In the genomic region with DNA sequence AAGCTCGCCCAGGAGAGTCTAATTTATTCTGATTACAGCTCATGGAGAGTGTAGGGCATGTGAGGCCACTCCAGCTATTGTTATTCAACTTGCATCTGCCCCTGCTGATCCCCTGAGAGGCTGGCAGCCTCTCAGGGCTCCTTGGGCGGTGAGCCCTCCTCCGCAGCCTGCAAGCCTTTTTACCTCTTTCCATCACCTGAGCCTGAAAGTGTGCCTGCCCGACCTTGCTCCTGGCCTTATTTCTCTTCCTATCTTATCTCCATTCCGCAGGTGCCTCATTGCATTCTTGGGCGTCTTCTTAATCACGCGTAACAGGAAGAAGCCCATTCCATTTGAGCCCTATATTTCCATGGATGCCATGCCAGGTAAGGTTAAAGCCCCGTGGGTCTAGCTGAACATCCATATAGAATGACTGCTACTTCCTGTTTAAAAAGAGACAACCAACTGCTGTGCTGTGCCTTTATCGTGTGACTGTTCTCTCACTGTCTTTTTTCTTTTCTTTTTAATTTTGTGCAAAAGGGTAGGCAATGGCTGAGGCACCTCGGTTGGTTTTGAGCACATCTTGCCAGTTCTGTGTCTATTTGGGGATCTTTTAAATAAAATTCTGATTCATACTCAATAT, we compare ENCODE assay signal across 14 cellular contexts. TPM values are rescaled to one million over a fixed set of nuclear protein-coding genes. Genes with fewer than 3 reads are reported as not detected.
A peak's percentile ranks its signal among the peaks of the same experiment; 100 is the strongest.
DNase-seq lines count a peak whose midpoint lies in the region; ATAC-seq and TF ChIP-seq lines count a peak whose summit lies in the region.
"Had no signal": no experiment of that assay in that cellular context is flagged by ENCODE, and none has a peak within 500 bp of the region (broad histone marks: within the 10 kb centered on the region; RNA-seq: fewer than 3 reads in every experiment).

No MANE protein-coding gene starts in this region.

- no peak overlapping the region for H3K4me3 Mint-ChIP-seq in Caco-2 (ENCODE audit: unreplicated experiment)

- peak overlapping the region; percentile 23 for H3K27ac Mint-ChIP-seq in Caco-2 (ENCODE audit: unreplicated experiment)

- intact Hi-C loops in Caco-2 (cut with micrococcal nuclease; ENCODE audit: unreplicated experiment) (no loop called here), testis (cut with DNase I; ENCODE audit: low total_unique reads) (no loop called here)

- no peak for ATAC-seq in GM21528 (IDR thresholded peaks at IDR 0.05; ENCODE audit: low FRiP score, unreplicated experiment)
- ATAC-seq: psoas muscle had no signal

- 68 to 73% methylated on average over 11 of the region's 11 CpGs for WGBS in testis, 2 donors

- no peaks in the 10 kb centered on the region for H3K36me3 ChIP-seq in Caco-2 (ENCODE audit: control insufficient read depth, insufficient read depth, low read length)
- peaks cover 3% of the 10 kb centered on the region for H3K36me3 ChIP-seq in WERI-Rb-1
- no peaks in the 10 kb centered on the region for H3K36me3 ChIP-seq in testis (ENCODE audit: low read depth, missing control alignments)

- no TSS peak for BruUV-seq in Caco-2 (replicated peaks; lab: Mats Ljungman, UMichigan)

- DNase-seq in Caco-2 (no peak), NCI-H1092 treated with DMSO at 0.1 percent for 48 hours (lab: John Stamatoyannopoulos, UW) (peak; percentile 70), WERI-Rb-1 (peak; percentile 54), iPS-NIHi11 (ENCODE audit: low spot score) (peak; percentile 78), SK-N-DZ (ENCODE audit: low spot score) (no peak), testis (no peak)
- no peak for DNase-seq in activated CD8-positive, alpha-beta memory T cell treated with anti-CD3 and anti-CD28 coated beads, Interleukin-2, amount 50 U/mL, for 4 hours
- DNase-seq: activated gamma-delta T cell treated with Interleukin-2 at 50 U/mL for 16 hours; mammary epithelial cell; MV-4-11; psoas muscle; stimulated activated CD4-positive, alpha-beta T cell treated with anti-CD3 and anti-CD28 coated beads, Interleukin-4, amount 100 ng/mL, for 1 hour had no signal

- H3K4me3 ChIP-seq in Caco-2 (ENCODE audit: low read depth, low read length) = no peak overlapping the region
- no peak overlapping the region for H3K4me3 ChIP-seq in WERI-Rb-1 (ENCODE audit: low read depth, low read length)
- no peak overlapping the region for H3K4me3 ChIP-seq in testis
- H3K4me3 ChIP-seq: psoas muscle had no signal

- POLR2A ChIA-PET in Caco-2 (lab: Charles Lee) = no interaction called here

- peaks cover 9% of the 10 kb centered on the region for H3K4me1 Mint-ChIP-seq in Caco-2 (ENCODE audit: low read depth, unreplicated experiment)

- no peaks in the 10 kb centered on the region for H3K36me3 Mint-ChIP-seq in Caco-2 (ENCODE audit: insufficient read depth, unreplicated experiment)

- H3K9me3 Mint-ChIP-seq in Caco-2 (ENCODE audit: unreplicated experiment) = no peaks in the 10 kb centered on the region

- H3K27ac ChIP-seq in WERI-Rb-1 = peak overlapping the region; percentile 22; the same call in 1 of the 2 replicates
- no peak overlapping the region for H3K27ac ChIP-seq in testis
- H3K27ac ChIP-seq: psoas muscle, VCaP had no signal

- no peaks in the 10 kb centered on the region for H3K9me3 ChIP-seq in Caco-2
- no peaks in the 10 kb centered on the region for H3K9me3 ChIP-seq in WERI-Rb-1 (ENCODE audit: severe bottlenecking)
- H3K9me3 ChIP-seq in testis = no peaks in the 10 kb centered on the region
- H3K9me3 ChIP-seq: psoas muscle had no signal

- TF ChIP-seq CTCF in Caco-2 (IDR thresholded peaks at IDR 0.05; ENCODE audit: insufficient read depth in 1 of 2, low read depth in 1 of 2, low read length in 1 of 2, severe bottlenecking in 1 of 2, unreplicated experiment in 1 of 2) (no peak), WERI-Rb-1 (IDR thresholded peaks at IDR 0.05; ENCODE audit: low read depth, low read length) (no peak), testis (IDR thresholded peaks at IDR 0.05) (no peak)

- H3K27me3 Mint-ChIP-seq in Caco-2 (ENCODE audit: insufficient read depth, unreplicated experiment) = no peaks in the 10 kb centered on the region

- H3K4me1 ChIP-seq in Caco-2 = no peaks in the 10 kb centered on the region
- no peaks in the 10 kb centered on the region for H3K4me1 ChIP-seq in testis
- H3K4me1 ChIP-seq: psoas muscle had no signal

- CTCF ChIA-PET in Caco-2 (lab: Charles Lee) = no interaction called here

- H3K27me3 ChIP-seq in Caco-2 (replicated peaks; ENCODE audit: control insufficient read depth, insufficient read depth, low read length) = no peaks in the 10 kb centered on the region
- no peaks in the 10 kb centered on the region for H3K27me3 ChIP-seq in WERI-Rb-1 (ENCODE audit: insufficient read depth, low read depth, severe bottlenecking)
- no peaks in the 10 kb centered on the region for H3K27me3 ChIP-seq in testis

- TF ChIP-seq POLR2A in testis (IDR thresholded peaks at IDR 0.05) = no peak

RNA-seq across cellular contexts. Expression of gene RCAN3, which starts 38.8 kb away (rescaled TPM):
- total RNA-seq in Caco-2 (2022) (9.9 and 10.2 TPM in 2 replicates), testis (1 to 10 TPM; 7.9 to 8.0 TPM)
- polyA plus RNA-seq in SK-N-DZ (2014; cell fraction: cytosol; rRNA removed) = 0.06 and 0.16 TPM in 2 replicates
- not detected in 2 replicates for polyA plus RNA-seq in SK-N-DZ (2014; cell fraction: nucleus; rRNA removed)
- 4.2 TPM for polyA plus RNA-seq in testis (ENCODE audit: insufficient read depth, low read depth, low replicate concordance)

RNA-seq across cellular contexts. Expression of gene NIPAL3, which starts 48.3 kb away (rescaled TPM):
- total RNA-seq in Caco-2 (2022) (9.2 and 9.7 TPM in 2 replicates), testis (10 to 100 TPM; 33.1 to 46.0 TPM)
- 11.7 and 12.2 TPM in 2 replicates for polyA plus RNA-seq in SK-N-DZ (2014; cell fraction: cytosol; rRNA removed)
- 4.4 and 5.4 TPM in 2 replicates for polyA plus RNA-seq in SK-N-DZ (2014; cell fraction: nucleus; rRNA removed)
- polyA plus RNA-seq in testis (ENCODE audit: insufficient read depth, low read depth, low replicate concordance) = 11.2 TPM

RNA-seq across cellular contexts. Expression of gene STPG1, which starts 50.3 kb away (rescaled TPM):
- total RNA-seq in Caco-2 (2022) = 6.2 and 8.6 TPM in 2 replicates
- 3.5 and 4.0 TPM in 2 replicates for polyA plus RNA-seq in SK-N-DZ (2014; cell fraction: cytosol; rRNA removed)
- polyA plus RNA-seq in SK-N-DZ (2014; cell fraction: nucleus; rRNA removed) = 0.99 and 2.4 TPM in 2 replicates
- 10 to 100 TPM; 25.1 to 45.9 TPM for total RNA-seq in testis
- polyA plus RNA-seq in testis (ENCODE audit: insufficient read depth, low read depth, low replicate concordance) = 67.6 TPM

Comparison
In these comparisons a context has a peak if more than half of its experiments do, and no peak if none do; other contexts are left out.
1. DNase-seq: peak in NCI-H1092 treated with DMSO at 0.1 percent for 48 hours (single experiment), WERI-Rb-1 (single experiment) and iPS-NIHi11 (single experiment); none in Caco-2 (0 of 2), SK-N-DZ (single experiment), testis (single experiment) and activated CD8-positive, alpha-beta memory T cell treated with anti-CD3 and anti-CD28 coated beads, Interleukin-2, amount 50 U/mL, for 4 hours (single experiment).